Comparison of ENCODE assay signal across 16 cellular contexts in the genomic region with DNA sequence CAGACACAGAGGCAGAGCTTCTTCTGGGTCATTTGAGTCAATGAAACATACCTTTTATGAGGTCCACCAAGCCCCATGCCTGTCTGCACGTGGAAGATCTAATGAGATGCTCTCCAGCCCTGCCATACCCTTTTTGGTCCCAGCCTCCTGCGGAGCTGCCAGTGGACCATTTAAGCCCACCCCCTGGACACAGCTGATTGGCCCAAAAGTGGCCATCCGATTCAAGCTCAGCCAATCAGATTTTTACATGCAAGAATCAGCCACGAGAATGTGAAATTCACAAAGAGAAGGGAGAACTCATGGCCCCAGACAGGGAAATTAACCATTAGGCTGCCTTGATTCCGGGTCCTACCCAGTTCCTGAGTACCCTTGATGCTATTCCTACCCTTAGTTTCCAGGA.
"Had no signal": no experiment of that assay in that cellular context is flagged by ENCODE, and none has a peak within 500 bp of the region (broad histone marks: within the 10 kb centered on the region; RNA-seq: fewer than 3 reads in every experiment).

No MANE protein-coding gene starts in this region.

- H3K27ac Mint-ChIP-seq: activated CD4-positive, alpha-beta T cell treated with anti-CD3 and anti-CD28 coated beads for 36 hours; activated naive CD8-positive, alpha-beta T cell; natural killer cell; stimulated activated effector memory CD8-positive, alpha-beta T cell treated with anti-CD3 and anti-CD28 coated beads, Interleukin-12 subunit alpha, Interleukin-12 subunit beta, amount 100 ng/mL, for 72 hours; WTC11 had no signal

- H2AFZ ChIP-seq: parathyroid adenoma had no signal

- H3K9me3 Mint-ChIP-seq: natural killer cell had no signal

- H3K36me3 Mint-ChIP-seq: activated naive CD8-positive, alpha-beta T cell; natural killer cell; stimulated activated effector memory CD8-positive, alpha-beta T cell treated with anti-CD3 and anti-CD28 coated beads, Interleukin-12 subunit alpha, Interleukin-12 subunit beta, amount 100 ng/mL, for 72 hours had no signal

- ATAC-seq: activated CD4-positive, alpha-beta T cell treated with anti-CD3 and anti-CD28 coated beads for 36 hours; esophagus mucosa; gastrocnemius medialis; heart left ventricle; natural killer cell; stimulated activated effector memory CD8-positive, alpha-beta T cell treated with anti-CD3 and anti-CD28 coated beads, Interleukin-12 subunit alpha, Interleukin-12 subunit beta, amount 100 ng/mL, for 72 hours; upper lobe of right lung; WTC11 had no signal

- H3K9me3 ChIP-seq: gastrocnemius medialis, sigmoid colon, upper lobe of right lung had no signal

- H3K27ac ChIP-seq: gastrocnemius medialis, heart left ventricle, parathyroid adenoma, sigmoid colon, stomach, upper lobe of right lung had no signal

- DNase-seq: activated CD4-positive, alpha-beta T cell treated with anti-CD3 and anti-CD28 coated beads for 36 hours; activated CD4-positive, alpha-beta T cell treated with anti-CD3 and anti-CD28 coated beads, Interleukin-2, amount 50 U/mL, for 48 hours; activated gamma-delta T cell treated with Interleukin-2 at 50 U/mL for 16 hours; effector CD4-positive, alpha-beta T cell; gastrocnemius medialis; heart left ventricle; natural killer cell; sigmoid colon; stimulated activated CD4-positive, alpha-beta T cell treated with anti-CD3 and anti-CD28 coated beads, Interleukin-4, amount 100 ng/mL, for 24 hours; stomach; upper lobe of right lung had no signal

- H3K4me3 ChIP-seq: gastrocnemius medialis, heart left ventricle, sigmoid colon, stomach, upper lobe of right lung had no signal

- H3K9ac ChIP-seq: parathyroid adenoma had no signal

- H3K36me3 ChIP-seq: gastrocnemius medialis, heart left ventricle, sigmoid colon, stomach, upper lobe of right lung had no signal

- H3K4me1 ChIP-seq: gastrocnemius medialis, heart left ventricle, parathyroid adenoma, sigmoid colon, stomach, upper lobe of right lung had no signal

- H3K27me3 ChIP-seq: gastrocnemius medialis, heart left ventricle, sigmoid colon, stomach, upper lobe of right lung had no signal

- H3K79me2 ChIP-seq: parathyroid adenoma had no signal
